Comparison of ENCODE assay signal across 14 cellular contexts in the genomic region with DNA sequence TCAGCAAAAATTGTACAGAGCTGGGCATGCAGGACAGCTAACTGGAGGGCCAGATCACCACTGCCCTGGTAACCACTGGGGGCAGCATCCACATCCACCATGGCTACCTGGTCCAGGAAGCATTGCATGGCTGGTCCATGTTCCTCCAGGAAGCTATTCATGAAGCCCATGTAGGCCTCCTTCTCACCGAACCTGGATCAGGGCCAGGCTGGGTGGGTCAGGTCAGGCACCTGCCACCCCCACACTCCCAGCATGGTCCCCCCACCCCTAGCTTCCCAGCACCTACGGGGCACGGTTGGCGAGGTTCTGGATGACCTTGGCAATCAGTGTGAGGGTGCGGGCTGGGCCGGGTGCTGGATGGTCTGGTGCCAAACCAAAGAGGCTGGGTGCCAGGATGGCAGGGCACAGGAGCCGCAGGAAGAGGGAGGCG. TPM values are rescaled to one million over a fixed set of nuclear protein-coding genes. Genes with fewer than 3 reads are reported as not detected.
A peak's percentile ranks its signal among the peaks of the same experiment; 100 is the strongest.
DNase-seq lines count a peak whose midpoint lies in the region; ATAC-seq and TF ChIP-seq lines count a peak whose summit lies in the region.
"Had no signal": no experiment of that assay in that cellular context is flagged by ENCODE, and none has a peak within 500 bp of the region (broad histone marks: within the 10 kb centered on the region; RNA-seq: fewer than 3 reads in every experiment).

No MANE protein-coding gene starts in this region.

- peaks cover 26 to 35% (median 31%) of the 10 kb centered on the region in 3 donors for H3K4me1 Mint-ChIP-seq in T-cell

- H3K4me1 ChIP-seq in psoas muscle: peaks cover 9% of the 10 kb centered on the region

- H3K27me3 ChIP-seq in psoas muscle (ENCODE audit: insufficient read depth in 3 of 3, low read length in 2 of 3): peaks cover 0 to 30% (median 8%) of the 10 kb centered on the region in 3 donors

- peak; percentile 37 for TF ChIP-seq CTCF in fibroblast of pulmonary artery (IDR thresholded peaks at IDR 0.05; ENCODE audit: low read length, missing control alignments)
- TF ChIP-seq CTCF in psoas muscle (IDR thresholded peaks at IDR 0.05): peak; percentile 15

- H3K4me3 Mint-ChIP-seq in T-cell: no peak overlapping the region

- H3K9me3 ChIP-seq in psoas muscle: no peaks in the 10 kb centered on the region

- no peaks in the 10 kb centered on the region for H3K9me3 Mint-ChIP-seq in T-cell

- POLR2A ChIA-PET in T-cell (lab: Charles Lee): no interaction called here

- WGBS in psoas muscle, 3 donors: 66 to 86% (median 73%) methylated on average over 8 of the region's 8 CpGs

- no peak for ATAC-seq in T-cell (replicated peaks in 1 of 4)
- ATAC-seq in psoas muscle: no peak
- no peak for ATAC-seq in HG02870 (IDR thresholded peaks at IDR 0.05; ENCODE audit: unreplicated experiment)
- ATAC-seq: K562 had no signal

- CTCF ChIA-PET in T-cell (lab: Charles Lee): no interaction called here

- H3K36me3 Mint-ChIP-seq in T-cell: peaks cover 37% of the 10 kb centered on the region

- no peak overlapping the region for H3K27ac ChIP-seq in psoas muscle

- peak overlapping the region; percentile 28 to 79 for H3K27ac Mint-ChIP-seq in T-cell

- intact Hi-C loops in psoas muscle (cut with DNase I): loop anchor here (5.0 to 10.0 kb wide), 4 partner anchors 100 to 280 kb away; no protein-coding TSS in a partner anchor

- H3K36me3 ChIP-seq in psoas muscle (ENCODE audit: insufficient read depth in 1 of 2, low read depth in 1 of 2): no peaks in the 10 kb centered on the region

- H3K27me3 Mint-ChIP-seq in T-cell: no peaks in the 10 kb centered on the region

- H3K4me3 ChIP-seq in fibroblast of pulmonary artery (replicated peaks; ENCODE audit: low read depth, low read length) (no peak overlapping the region), psoas muscle (no peak overlapping the region)
- H3K4me3 ChIP-seq: K562 had no signal

- DNase-seq in DMS53 (lab: John Stamatoyannopoulos, UW) (peak; percentile 29), DMS53 treated with DMSO at 0.1 percent for 48 hours (lab: John Stamatoyannopoulos, UW; ENCODE audit: unreplicated experiment) (no peak), T-cell (no peak), fibroblast of pulmonary artery (ENCODE audit: low read depth) (no peak), psoas muscle (peak in 1 of 2 donors; percentile 54), NCI-H524 treated with DMSO at 0.1 percent for 48 hours (lab: John Stamatoyannopoulos, UW) (no peak), NCI-H345 treated with DMSO at 0.1 percent for 48 hours (lab: John Stamatoyannopoulos, UW; ENCODE audit: unreplicated experiment) (no peak)
- DNase-seq: activated CD4-positive, alpha-beta T cell treated with anti-CD3 and anti-CD28 coated beads for 48 hours; DMS79; kidney; NCI-H2029; trophoblast cell had no signal

RNA-seq across cellular contexts. Expression of a gene that starts 4.6 kb away (rescaled TPM):
- total RNA-seq in T-cell (10 to 100 TPM; 19.7 to 39.1 (median 34.6) TPM), psoas muscle (10 to 100 TPM; 16.6 to 39.1 (median 25.8) TPM)
- polyA plus RNA-seq in psoas muscle: 10 to 100 TPM; 16.6 to 22.9 (median 20.7) TPM

RNA-seq across cellular contexts. Expression of a gene that starts 10.0 kb away (rescaled TPM):
- 100 to 1,000 TPM; 166 to 296 (median 284) TPM for total RNA-seq in T-cell
- 1 to 10 TPM in 2 of 4 donors, under 1 TPM in 2; 0.47 to 2.0 (median 1.0) TPM for total RNA-seq in psoas muscle
- under 1 TPM; 0.21 to 0.47 (median 0.34) TPM for polyA plus RNA-seq in psoas muscle

RNA-seq across cellular contexts. Expression of a gene that starts 24.9 kb away (rescaled TPM):
- 1 to 10 TPM in 1 of 5 donors, under 1 TPM in 4; 0.13 to 1.3 (median 0.72) TPM for total RNA-seq in T-cell
- total RNA-seq in psoas muscle: not detected
- not detected for polyA plus RNA-seq in psoas muscle
- total RNA-seq: K562, kidney had no signal
- polyA plus RNA-seq: K562 had no signal

RNA-seq across cellular contexts. Expression of a gene that starts 35.6 kb away (rescaled TPM):
- 100 to 1,000 TPM; 134 to 198 (median 184) TPM for total RNA-seq in T-cell
- 10 to 100 TPM; 37.3 to 66.2 (median 54.3) TPM for total RNA-seq in psoas muscle
- polyA plus RNA-seq in psoas muscle: 10 to 100 TPM; 34.6 to 72.9 (median 46.7) TPM

RNA-seq across cellular contexts. Expression of a gene that starts 53.9 kb away (rescaled TPM):
- 1 to 10 TPM in 3 of 5 donors, under 1 TPM in 2; 0.73 to 1.6 (median 1.3) TPM for total RNA-seq in T-cell
- total RNA-seq in psoas muscle: under 1 TPM in 1 of 4 donors, not detected in 3; 0.29 TPM
- polyA plus RNA-seq in psoas muscle: under 1 TPM; 0.04 to 0.30 (median 0.17) TPM
- total RNA-seq: K562 had no signal
- polyA plus RNA-seq: K562 had no signal

Comparison
In these comparisons a context has a peak if more than half of its experiments do, and no peak if none do; other contexts are left out.
1. RNA of a gene that starts 10.0 kb away (total RNA-seq): 166 to 296 TPM in T-cell; 0.47 to 2.0 TPM in psoas muscle; every median in the first group is over 10 times any median in the second.